ENCODE assay signal across 27 cellular contexts in genomic region chr2:76445880-76446279, GRCh38.
"Had no signal": no experiment of that assay in that cellular context is flagged by ENCODE, and none has a peak within 500 bp of the region (broad histone marks: within the 10 kb centered on the region; RNA-seq: fewer than 3 reads in every experiment).

No MANE protein-coding gene starts in this region.

- DNase-seq: activated CD4-positive, alpha-beta T cell treated with anti-CD3 and anti-CD28 coated beads, Interleukin-2, amount 10 ng/mL, durations not matched to agents 24 days and 14 days; activated CD4-positive, alpha-beta T cell treated with anti-CD3 and anti-CD28 coated beads, Interleukin-2, amount 50 U/mL, for 48 hours; activated CD8-positive, alpha-beta T cell treated with anti-CD3 and anti-CD28 coated beads, Interleukin-2, amount 10 ng/mL, durations not matched to agents 7 days and 5 days; activated gamma-delta T cell; activated naive CD4-positive, alpha-beta T cell treated with Interleukin-2 at 50 U/mL for 16 hours; activated naive CD8-positive, alpha-beta T cell treated with anti-CD3 and anti-CD28 coated beads, Interleukin-2, amount 10 ng/mL, durations not matched to agents 7 days and 5 days; activated T-cell treated with anti-CD3 and anti-CD28 coated beads, Interleukin-2, amount 50 U/mL, for 24 hours; amygdala; colonic mucosa; NCI-H1092; NCI-H1436 treated with DMSO at 0.1 percent for 48 hours; NCI-H1694 treated with DMSO at 0.1 percent for 48 hours; NCI-H2029; NCI-H345; NCI-H526; NCI-H748 treated with DMSO at 0.1 percent for 48 hours; NK-92 treated with Interleukin-12 subunit alpha and Interleukin-12 subunit beta, amount 100 ng/mL, for 24 hours; PC-3; Peyer's patch; SIG-M5; SW 1271; T-helper 1 cell had no signal

- H3K36me3 ChIP-seq: ascending aorta, cardiac muscle cell, colonic mucosa, Peyer's patch had no signal

- H3K9me3 ChIP-seq: ascending aorta, colonic mucosa, Peyer's patch had no signal

- H3K4me1 ChIP-seq: ascending aorta, colonic mucosa, Peyer's patch had no signal

- ATAC-seq: activated CD8-positive, alpha-beta T cell treated with anti-CD3 and anti-CD28 coated beads, Interleukin-2, amount 10 ng/mL, durations not matched to agents 7 days and 5 days; PC-3; Right ventricle myocardium inferior had no signal

- H3K4me3 ChIP-seq: ascending aorta, cardiac muscle cell, colonic mucosa, Peyer's patch had no signal

- H3K27me3 ChIP-seq: ascending aorta, cardiac muscle cell, colonic mucosa, Peyer's patch had no signal

- H3K27ac ChIP-seq: ascending aorta, cardiac muscle cell, colonic mucosa, KMS-11, Peyer's patch, RWPE1 had no signal
